ENCODE assay signal across 15 cellular contexts in genomic region chr7:149782682-149783345, GRCh38. TPM values are rescaled to one million over a fixed set of nuclear protein-coding genes. Genes with fewer than 3 reads are reported as not detected.
DNase-seq lines count a peak whose midpoint lies in the region; ATAC-seq, FAIRE-seq and TF ChIP-seq lines count a peak whose summit lies in the region.
"Had no signal": no experiment of that assay in that cellular context is flagged by ENCODE, and none has a peak within 500 bp of the region (broad histone marks: within the 10 kb centered on the region; RNA-seq: fewer than 3 reads in every experiment).

No MANE protein-coding gene starts in this region.

- no peak overlapping the region for H3K9ac ChIP-seq in HepG2 (ENCODE audit: insufficient read depth, low read depth, low read length)

- 63% methylated on average over 5 of the region's 18 CpGs for WGBS in right lobe of liver (ENCODE audit: insufficient coverage, low coverage, low lambda C conversion rate, missing lambda C conversion rate)
- WGBS in HepG2 (ENCODE audit: low lambda C conversion rate) = 24% methylated on average over 6 of the region's 18 CpGs

- no peak overlapping the region for H3K4me3 ChIP-seq in right lobe of liver
- no peak overlapping the region for H3K4me3 ChIP-seq in HepG2 (replicated peaks in 1 of 3; ENCODE audit: insufficient read depth in 1 of 3, low read depth in 2 of 3, low read length in 3 of 3)
- no peak overlapping the region for H3K4me3 ChIP-seq in RWPE2 (ENCODE audit: severe bottlenecking)
- H3K4me3 ChIP-seq: A549, GM12878, GM23338 had no signal

- H3K79me2 ChIP-seq in HepG2 (ENCODE audit: insufficient read depth, low read length) = no peaks in the 10 kb centered on the region

- TF ChIP-seq CTCF in right lobe of liver (IDR thresholded peaks at IDR 0.05) = no peak
- no peak for TF ChIP-seq CTCF in HepG2 (CRISPR knock-in tag; IDR thresholded peaks at IDR 0.05)
- no peak for TF ChIP-seq CTCF in RWPE2 (IDR thresholded peaks at IDR 0.05; ENCODE audit: poor library complexity, severe bottlenecking)
- no peak for TF ChIP-seq CTCF in foreskin keratinocyte (conservative IDR thresholded peaks at IDR 0.05)

- TF ChIP-seq RAD21 in HepG2 (CRISPR knock-in tag; IDR thresholded peaks at IDR 0.05) = no peak

- TF ChIP-seq EP300 in HepG2 (IDR thresholded peaks at IDR 0.05; ENCODE audit: low read depth in 2 of 2, low read length in 2 of 2) (no peak), HepG2 (CRISPR knock-in tag; IDR thresholded peaks at IDR 0.05; ENCODE audit: borderline replicate concordance) (no peak)

- POLR2A ChIA-PET in HepG2 (lab: Yijun Ruan, JAX) = no interaction called here

- H3K36me3 ChIP-seq in right lobe of liver = no peaks in the 10 kb centered on the region
- H3K36me3 ChIP-seq in HepG2 (replicated peaks in 1 of 2; ENCODE audit: control insufficient read depth in 1 of 2, insufficient read depth in 2 of 2, low read length in 2 of 2) = no peaks in the 10 kb centered on the region
- H3K36me3 ChIP-seq in RWPE2 (ENCODE audit: low read depth) = no peaks in the 10 kb centered on the region

- in situ Hi-C loops in HepG2 (cut with HindIII; ENCODE audit: extremely low pct_ligation_motif_present, low pct_unique_long_range_greater_than_20kb) = no loop called here

- ATAC-seq in right lobe of liver (peak in 3 of 4 donors; percentile 4 to 21 (median 7)), HepG2 (no peak), RWPE2 (ENCODE audit: low read depth) (peak; percentile 34; the same call in 2 of the 3 replicates), foreskin keratinocyte (peak; percentile 49), HG03378 (IDR thresholded peaks at IDR 0.05; ENCODE audit: unreplicated experiment) (no peak)
- ATAC-seq: A549; CD8-positive, alpha-beta T cell; GM12878; HCT116 had no signal

- FAIRE-seq in HepG2 (lab: Jason Lieb, UNC) = no peak
- FAIRE-seq: A549, GM12878 had no signal

- no peak overlapping the region for H3K4me2 ChIP-seq in HepG2 (ENCODE audit: low read depth, low read length)
- H3K4me2 ChIP-seq: A549, GM23338 had no signal

- H4K20me1 ChIP-seq in HepG2 (ENCODE audit: insufficient read depth, low read length) = no peaks in the 10 kb centered on the region

- DNase-seq in right lobe of liver (no peak), HepG2 (ENCODE audit: low spot score) (no peak), RWPE2 (ENCODE audit: low spot score) (no peak), foreskin keratinocyte (no peak), substantia nigra (lab: John Stamatoyannopoulos, UW) (no peak), NCI-H69 (lab: John Stamatoyannopoulos, UW) (no peak), iPS-NIHi7 (ENCODE audit: extremely low spot score) (no peak)
- DNase-seq: COR-L47, Karpas-422 had no signal

- H3K4me1 ChIP-seq in right lobe of liver = no peaks in the 10 kb centered on the region
- peaks cover 3% of the 10 kb centered on the region for H3K4me1 ChIP-seq in HepG2 (ENCODE audit: insufficient read depth, low read length)
- no peaks in the 10 kb centered on the region for H3K4me1 ChIP-seq in RWPE2 (ENCODE audit: insufficient read depth, poor library complexity, severe bottlenecking)
- no peaks in the 10 kb centered on the region for H3K4me1 ChIP-seq in foreskin keratinocyte

- intact Hi-C loops in right lobe of liver (cut with DNase I) (no loop called here), HepG2 (cut with micrococcal nuclease; ENCODE audit: unreplicated experiment) (no loop called here)

- TF ChIP-seq POLR2A in right lobe of liver (IDR thresholded peaks at IDR 0.05) = no peak
- TF ChIP-seq POLR2A in HepG2 (IDR thresholded peaks at IDR 0.05; ENCODE audit: insufficient read depth in 1 of 2, low read depth in 2 of 2, low read length in 2 of 2) = no peak

- CTCF ChIA-PET in HepG2 (lab: Yijun Ruan, JAX; ENCODE audit: low intra/inter-chr PET ratio, low total read pairs) = no interaction called here

- H3K27me3 ChIP-seq in right lobe of liver (no peaks in the 10 kb centered on the region), HepG2 (ENCODE audit: control insufficient read depth in 1 of 2, insufficient read depth in 2 of 2, low read length in 2 of 2) (peaks cover 8 to 39% of the 10 kb centered on the region in 2 experiments; a peak in 4 of 5 replicates), RWPE2 (ENCODE audit: insufficient read depth, poor library complexity, severe bottlenecking) (no peaks in the 10 kb centered on the region), foreskin keratinocyte (peaks cover 23% of the 10 kb centered on the region)

- BruUV-seq in HepG2 (replicated peaks; lab: Mats Ljungman, UMichigan) = no TSS peak

- H3K9me3 ChIP-seq in right lobe of liver = no peaks in the 10 kb centered on the region
- no peaks in the 10 kb centered on the region for H3K9me3 ChIP-seq in HepG2 (ENCODE audit: low read length)
- no peaks in the 10 kb centered on the region for H3K9me3 ChIP-seq in RWPE2 (ENCODE audit: severe bottlenecking)
- H3K9me3 ChIP-seq: A549 had no signal

- H3K27ac ChIP-seq in right lobe of liver = no peak overlapping the region
- no peak overlapping the region for H3K27ac ChIP-seq in HepG2 (ENCODE audit: extremely low read length, insufficient read depth, low read length)
- no peak overlapping the region for H3K27ac ChIP-seq in RWPE2 (ENCODE audit: poor library complexity, severe bottlenecking)
- no peak overlapping the region for H3K27ac ChIP-seq in foreskin keratinocyte
- H3K27ac ChIP-seq in substantia nigra (ENCODE audit: low read depth, low read length, poor library complexity, severe bottlenecking) = peak overlapping the region; percentile 38
- H3K27ac ChIP-seq: A549 had no signal

- H2AFZ ChIP-seq in HepG2 (ENCODE audit: low read length) = no peak overlapping the region

TF ChIP-seq in HepG2, 621 proteins besides CTCF, POLR2A, EP300 and RAD21 (continues in another document):
- TF ChIP-seq DPF2 (CRISPR knock-in tag; IDR thresholded peaks at IDR 0.05; ENCODE audit: borderline replicate concordance, low read depth) = no peak
- no peak for TF ChIP-seq XBP1 (CRISPR knock-in tag; IDR thresholded peaks at IDR 0.05)
- TF ChIP-seq ZNF367 (CRISPR knock-in tag; IDR thresholded peaks at IDR 0.05; ENCODE audit: borderline replicate concordance) = no peak
- TF ChIP-seq ZNF572 (CRISPR knock-in tag; IDR thresholded peaks at IDR 0.05) = no peak
- no peak for TF ChIP-seq PTBP1 (IDR thresholded peaks at IDR 0.05; ENCODE audit: low read depth, low read length, poor library complexity, severe bottlenecking)

RNA-seq across cellular contexts. Expression of gene ZNF467, which starts 9.4 kb away (rescaled TPM):
- total RNA-seq in right lobe of liver (10 to 100 TPM in 1 of 6 experiments, 1 to 10 TPM in 5; 3.6 to 14.6 (median 5.8) TPM), HepG2 (2016; rRNA removed; fragmentation: Illumina TruSeq; extraction: Trizol) (not detected in 2 replicates), foreskin keratinocyte (0.35 and 0.48 TPM in 2 replicates)
- not detected in 2 replicates for total RNA-seq in HepG2 (2016; cell fraction: cytosol; rRNA removed; fragmentation: Illumina TruSeq; extraction: Trizol; ENCODE audit: low read depth)
- total RNA-seq in HepG2 (2016; cell fraction: insoluble cytoplasmic fraction; rRNA removed; fragmentation: Illumina TruSeq; extraction: Trizol) = not detected in 2 replicates
- total RNA-seq in HepG2 (2016; cell fraction: membrane; rRNA removed; fragmentation: Illumina TruSeq; extraction: Trizol) = not detected in 2 replicates
- not detected in 2 replicates for total RNA-seq in HepG2 (2016; cell fraction: nucleus; rRNA removed; fragmentation: Illumina TruSeq; extraction: Trizol)
- polyA plus RNA-seq in HepG2 (2011; rRNA removed) (0.03 TPM in 1 of 2 replicates, not detected in the other), foreskin keratinocyte (0.48 and 0.66 TPM in 2 replicates)
- 0.01 and 0.04 TPM in 2 replicates for polyA plus RNA-seq in HepG2 (2011; cell fraction: cytosol; rRNA removed)
- 0.27 and 0.28 TPM in 2 replicates for polyA plus RNA-seq in HepG2 (2011; cell fraction: nucleus; rRNA removed)
- polyA plus RNA-seq in HepG2 (2012) = not detected in 2 replicates
- 0.05 and 0.08 TPM in 2 replicates for polyA plus RNA-seq in HepG2 (2016; cell fraction: cytosol; fragmentation: Illumina TruSeq; extraction: Trizol; ENCODE audit: low read depth)
- not detected in 2 replicates for polyA plus RNA-seq in HepG2 (2016; cell fraction: insoluble cytoplasmic fraction; fragmentation: Illumina TruSeq; extraction: Trizol; ENCODE audit: low read depth)
- polyA plus RNA-seq in HepG2 (2016; cell fraction: membrane; fragmentation: Illumina TruSeq; extraction: Trizol; ENCODE audit: low read depth) = not detected in 2 replicates
- not detected in 2 replicates for polyA plus RNA-seq in HepG2 (2016; cell fraction: nucleus; fragmentation: Illumina TruSeq; extraction: Trizol; ENCODE audit: insufficient read depth, low read depth)
- polyA minus RNA-seq in HepG2 (2011; rRNA and poly(A)+ RNA removed; ENCODE audit: low replicate concordance) = 0.06 TPM in 1 of 2 replicates, not detected in the other
- not detected in 2 replicates for polyA minus RNA-seq in HepG2 (2011; cell fraction: cytosol; rRNA and poly(A)+ RNA removed)
- not detected in 2 replicates for polyA minus RNA-seq in HepG2 (2011; cell fraction: nucleus; rRNA and poly(A)+ RNA removed)
- total RNA-seq: GM12878 had no signal
- polyA plus RNA-seq: GM12878 had no signal

RNA-seq across cellular contexts. Expression of gene ZNF862, which starts 55.4 kb away (rescaled TPM):
- total RNA-seq in right lobe of liver = 10 to 100 TPM in 2 of 6 experiments, 1 to 10 TPM in 4; 2.5 to 11.3 (median 7.1) TPM
- total RNA-seq in HepG2 (2016; rRNA removed; fragmentation: Illumina TruSeq; extraction: Trizol) = 0.89 and 1.0 TPM in 2 replicates
- total RNA-seq in HepG2 (2016; cell fraction: cytosol; rRNA removed; fragmentation: Illumina TruSeq; extraction: Trizol; ENCODE audit: low read depth) = 0.10 and 0.35 TPM in 2 replicates
- total RNA-seq in HepG2 (2016; cell fraction: insoluble cytoplasmic fraction; rRNA removed; fragmentation: Illumina TruSeq; extraction: Trizol) = 0.67 and 0.80 TPM in 2 replicates
- 0.46 and 0.55 TPM in 2 replicates for total RNA-seq in HepG2 (2016; cell fraction: membrane; rRNA removed; fragmentation: Illumina TruSeq; extraction: Trizol)
- total RNA-seq in HepG2 (2016; cell fraction: nucleus; rRNA removed; fragmentation: Illumina TruSeq; extraction: Trizol) = 2.0 TPM in 2 replicates
- 2.0 and 2.8 TPM in 2 replicates for polyA plus RNA-seq in HepG2 (2011; rRNA removed)
- polyA plus RNA-seq in HepG2 (2011; cell fraction: cytosol; rRNA removed) = 1.0 and 1.3 TPM in 2 replicates
- polyA plus RNA-seq in HepG2 (2011; cell fraction: nucleus; rRNA removed) = 7.1 and 8.7 TPM in 2 replicates
- 0.76 and 1.6 TPM in 2 replicates for polyA plus RNA-seq in HepG2 (2012)
- polyA plus RNA-seq in HepG2 (2016; cell fraction: cytosol; fragmentation: Illumina TruSeq; extraction: Trizol; ENCODE audit: low read depth) = 0.25 and 0.28 TPM in 2 replicates
- polyA plus RNA-seq in HepG2 (2016; cell fraction: insoluble cytoplasmic fraction; fragmentation: Illumina TruSeq; extraction: Trizol; ENCODE audit: low read depth) = 0.27 and 0.70 TPM in 2 replicates
- 0.29 and 0.43 TPM in 2 replicates for polyA plus RNA-seq in HepG2 (2016; cell fraction: membrane; fragmentation: Illumina TruSeq; extraction: Trizol; ENCODE audit: low read depth)
- 1.9 and 2.0 TPM in 2 replicates for polyA plus RNA-seq in HepG2 (2016; cell fraction: nucleus; fragmentation: Illumina TruSeq; extraction: Trizol; ENCODE audit: insufficient read depth, low read depth)
- 2.0 and 5.0 TPM in 2 replicates for polyA minus RNA-seq in HepG2 (2011; rRNA and poly(A)+ RNA removed; ENCODE audit: low replicate concordance)
- polyA minus RNA-seq in HepG2 (2011; cell fraction: cytosol; rRNA and poly(A)+ RNA removed) = 0.59 and 1.2 TPM in 2 replicates
- polyA minus RNA-seq in HepG2 (2011; cell fraction: nucleus; rRNA and poly(A)+ RNA removed) = 6.6 and 10.3 TPM in 2 replicates
- total RNA-seq in foreskin keratinocyte = 3.7 and 5.1 TPM in 2 replicates
- 1.2 and 1.7 TPM in 2 replicates for polyA plus RNA-seq in foreskin keratinocyte

Comparison
In these comparisons a context has a peak if more than half of its experiments do, and no peak if none do; other contexts are left out.
1. ATAC-seq: peak in right lobe of liver (3 of 4), RWPE2 (single experiment) and foreskin keratinocyte (single experiment); none in HepG2 (single experiment) and HG03378 (single experiment).